Comparison of ENCODE assay signal across 22 cellular contexts in the genomic region with DNA sequence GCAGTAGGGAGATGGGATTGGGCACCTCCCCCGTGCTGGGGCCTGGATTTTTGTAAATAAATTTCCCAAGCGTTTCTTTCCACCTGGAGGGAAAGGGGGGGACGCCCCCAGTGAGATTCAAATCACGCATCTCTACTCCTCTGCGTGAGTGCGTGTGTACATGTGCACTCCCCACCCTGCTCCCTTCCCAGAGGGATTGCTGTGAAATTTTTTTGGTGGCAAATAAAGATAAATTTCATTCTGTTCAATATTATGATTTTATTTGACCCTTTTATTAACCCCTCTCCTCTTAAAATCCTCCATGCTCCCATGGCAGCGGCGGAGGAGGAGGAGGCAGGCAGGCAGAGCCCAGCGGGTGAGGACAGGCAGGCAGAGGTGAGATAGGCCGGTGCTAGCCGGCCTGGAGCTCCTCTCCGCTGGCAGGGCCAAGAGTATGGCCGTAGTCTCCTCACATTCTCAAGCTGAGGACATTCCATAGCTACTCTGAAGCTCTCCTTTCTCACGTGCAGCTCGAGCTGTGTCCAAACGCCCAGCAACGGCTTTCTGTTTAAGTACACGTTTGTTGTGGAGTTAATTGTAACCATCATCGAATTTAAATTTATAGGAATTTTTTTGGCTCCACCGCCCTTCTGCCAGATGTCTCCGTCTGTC. TPM values are rescaled to one million over a fixed set of nuclear protein-coding genes. Genes with fewer than 3 reads are reported as not detected.
A peak's percentile ranks its signal among the peaks of the same experiment; 100 is the strongest.
DNase-seq lines count a peak whose midpoint lies in the region; TF ChIP-seq lines count a peak whose summit lies in the region.
"Had no signal": no experiment of that assay in that cellular context is flagged by ENCODE, and none has a peak within 500 bp of the region (broad histone marks: within the 10 kb centered on the region; RNA-seq: fewer than 3 reads in every experiment).

No MANE protein-coding gene starts in this region.

- H3K4me1 Mint-ChIP-seq in IgD-negative memory B cell = peaks cover 5 to 12% (median 10%) of the 10 kb centered on the region in 3 donors

- H3K27me3 Mint-ChIP-seq in IgD-negative memory B cell = peaks cover 77% of the 10 kb centered on the region

- DNase-seq in NCI-H2171 treated with DMSO at 0.1 percent for 48 hours (lab: John Stamatoyannopoulos, UW) (peak; percentile 23), NCI-H2171 (lab: John Stamatoyannopoulos, UW) (no peak), hepatocyte (ENCODE audit: low spot score) (no peak), DMS114 treated with DMSO at 0.1 percent for 48 hours (lab: John Stamatoyannopoulos, UW; ENCODE audit: unreplicated experiment) (no peak), NCI-H2227 (lab: John Stamatoyannopoulos, UW; ENCODE audit: unreplicated experiment) (no peak), HEK293T (ENCODE audit: extremely low spot score) (no peak)
- DNase-seq: activated CD4-positive, alpha-beta T cell treated with anti-CD3 and anti-CD28 coated beads, Interleukin-2, amount 10 ng/mL, durations not matched to agents 7 days and 5 days; activated naive CD4-positive, alpha-beta T cell treated with anti-CD3 and anti-CD28 coated beads, Interleukin-2, amount 50 U/mL, for 16 hours; CD8-positive, alpha-beta T cell; foreskin keratinocyte; IMR-90; mucosa of descending colon; NCI-H526 treated with DMSO at 0.1 percent for 48 hours; OCI-M1; SJCRH30; thyroid gland had no signal

- no peak overlapping the region for H3K4me3 ChIP-seq in hepatocyte
- H3K4me3 ChIP-seq in skeletal muscle tissue (ENCODE audit: low read length in 3 of 3) = no peak overlapping the region
- H3K4me3 ChIP-seq: mucosa of descending colon, pancreas, SJCRH30, thyroid gland had no signal

- H3K27ac ChIP-seq in hepatocyte (peak overlapping the region; percentile 95), skeletal muscle tissue (ENCODE audit: low read depth, low read length) (peak overlapping the region; percentile 44)
- H3K27ac ChIP-seq: foreskin keratinocyte, pancreas, SJCRH30, thyroid gland had no signal

- H3K27me3 ChIP-seq in hepatocyte (peaks cover 90% of the 10 kb centered on the region), skeletal muscle tissue (ENCODE audit: control insufficient read depth in 3 of 3, insufficient read depth in 3 of 3, low read length in 3 of 3) (peaks cover 52 to 91% (median 53%) of the 10 kb centered on the region in 3 donors)
- H3K27me3 ChIP-seq: foreskin keratinocyte had no signal

- no peaks in the 10 kb centered on the region for H3K9me3 ChIP-seq in hepatocyte (ENCODE audit: low read depth)
- no peaks in the 10 kb centered on the region for H3K9me3 ChIP-seq in skeletal muscle tissue (ENCODE audit: control insufficient read depth in 3 of 3, low read length in 3 of 3)
- H3K9me3 ChIP-seq: pancreas, SJCRH30, thyroid gland had no signal

- H3K9ac ChIP-seq in skeletal muscle tissue (ENCODE audit: low read depth in 1 of 3, low read length in 3 of 3) = no peak overlapping the region

- no peaks in the 10 kb centered on the region for H4K20me1 ChIP-seq in hepatocyte (ENCODE audit: insufficient read depth, poor library complexity, severe bottlenecking)

- CTCF ChIA-PET in HEK293T (lab: Yijun Ruan, JAX) = interaction anchor here (0.8 to 1.4 kb wide), 8 partner anchors 9 to 403 kb away, joined by 3 to 8 read pairs (median 4); a partner anchor contains a TSS

- peak overlapping the region; percentile 50 for H3K4me2 ChIP-seq in hepatocyte

- H3K9me2 ChIP-seq in hepatocyte (replicated peaks; ENCODE audit: insufficient read depth) = no peaks in the 10 kb centered on the region

- peaks cover 37% of the 10 kb centered on the region for H3K4me1 ChIP-seq in hepatocyte (ENCODE audit: insufficient read depth)
- peaks cover 21 to 33% (median 22%) of the 10 kb centered on the region in 3 donors for H3K4me1 ChIP-seq in skeletal muscle tissue (ENCODE audit: control insufficient read depth in 3 of 3, insufficient read depth in 3 of 3, low read length in 3 of 3)

- peak overlapping the region in 2 of 3 donors; percentile 43 to 93 for H3K27ac Mint-ChIP-seq in IgD-negative memory B cell
- H3K27ac Mint-ChIP-seq: CD8-positive, alpha-beta T cell had no signal

- no peaks in the 10 kb centered on the region for H3K36me3 ChIP-seq in hepatocyte (replicated peaks; ENCODE audit: insufficient read depth, low read depth)
- no peaks in the 10 kb centered on the region for H3K36me3 ChIP-seq in skeletal muscle tissue (ENCODE audit: control insufficient read depth in 3 of 3, insufficient read depth in 3 of 3, low read length in 3 of 3)
- H3K36me3 ChIP-seq: pancreas, SJCRH30, thyroid gland had no signal

- WGBS in hepatocyte (ENCODE audit: low lambda C conversion rate, missing lambda C conversion rate) = 14% methylated on average over 21 of the region's 21 CpGs

- TF ChIP-seq CTCF in hepatocyte (IDR thresholded peaks at IDR 0.05; ENCODE audit: poor library complexity) = no peak

- POLR2A ChIA-PET in HEK293T (lab: Yijun Ruan, JAX) = interaction anchor here (0.7 to 1.9 kb wide), 10 partner anchors 9 to 304 kb away, joined by 3 to 9 read pairs (median 4); a partner anchor contains a TSS

- peaks cover 1% of the 10 kb centered on the region for H3K36me3 Mint-ChIP-seq in IgD-negative memory B cell
- H3K36me3 Mint-ChIP-seq: CD8-positive, alpha-beta T cell had no signal

- H3K79me2 ChIP-seq in hepatocyte = no peaks in the 10 kb centered on the region

- peak overlapping the region in 2 of 4 donors; percentile 51 to 69 for H3K4me3 Mint-ChIP-seq in IgD-negative memory B cell

- H2AFZ ChIP-seq in hepatocyte = no peak overlapping the region

- H3K9me3 Mint-ChIP-seq in IgD-negative memory B cell = peaks cover 2 to 5% (median 3%) of the 10 kb centered on the region in 3 donors
- H3K9me3 Mint-ChIP-seq: activated CD4-positive, alpha-beta T cell treated with anti-CD3 and anti-CD28 coated beads, Interleukin-2, amount 10 ng/mL, durations not matched to agents 7 days and 5 days had no signal

TF ChIP-seq in HEK293T, 16 proteins besides CTCF, POLR2A, EP300 and RAD21:
- TF ChIP-seq FOXK2 (IDR thresholded peaks at IDR 0.05) (no peak), ZNF384 (IDR thresholded peaks at IDR 0.05) (no peak)

RNA-seq across cellular contexts. Expression of a gene that starts 1.5 kb away (rescaled TPM):
- not detected for polyA plus RNA-seq in IgD-negative memory B cell
- total RNA-seq in hepatocyte = 0.32 and 0.90 TPM in 2 replicates
- 0.82 TPM in 1 of 2 replicates, not detected in the other for polyA plus RNA-seq in hepatocyte
- 2.1 TPM for total RNA-seq in skeletal muscle tissue
- total RNA-seq: activated CD4-positive, alpha-beta T cell treated with anti-CD3 and anti-CD28 coated beads, Interleukin-2, amount 10 ng/mL, durations not matched to agents 7 days and 5 days; CD8-positive, alpha-beta T cell; endothelial cell of umbilical vein; IMR-90; left lobe of liver; mucosa of descending colon; pancreas; thyroid gland had no signal
- polyA plus RNA-seq: endothelial cell of umbilical vein, IMR-90, pancreas, small intestine had no signal

RNA-seq across cellular contexts. Expression of a gene that starts 3.4 kb away (rescaled TPM):
- not detected for polyA plus RNA-seq in IgD-negative memory B cell
- total RNA-seq in hepatocyte = 0.63 and 1.5 TPM in 2 replicates
- polyA plus RNA-seq in hepatocyte = 1.3 and 1.4 TPM in 2 replicates
- total RNA-seq in skeletal muscle tissue = 0.52 TPM
- total RNA-seq: activated CD4-positive, alpha-beta T cell treated with anti-CD3 and anti-CD28 coated beads, Interleukin-2, amount 10 ng/mL, durations not matched to agents 7 days and 5 days; CD8-positive, alpha-beta T cell; endothelial cell of umbilical vein; IMR-90; left lobe of liver; mucosa of descending colon; pancreas; thyroid gland had no signal
- polyA plus RNA-seq: endothelial cell of umbilical vein, IMR-90, pancreas had no signal

RNA-seq across cellular contexts. Expression of a gene that starts 8.6 kb away (rescaled TPM):
- polyA plus RNA-seq in IgD-negative memory B cell = not detected
- total RNA-seq in hepatocyte = 0.23 and 0.60 TPM in 2 replicates
- polyA plus RNA-seq in hepatocyte = 1.6 and 1.7 TPM in 2 replicates
- total RNA-seq in skeletal muscle tissue = 3.7 TPM
- total RNA-seq: activated CD4-positive, alpha-beta T cell treated with anti-CD3 and anti-CD28 coated beads, Interleukin-2, amount 10 ng/mL, durations not matched to agents 7 days and 5 days; CD8-positive, alpha-beta T cell; endothelial cell of umbilical vein; IMR-90; mucosa of descending colon; thyroid gland had no signal
- polyA plus RNA-seq: small intestine had no signal

RNA-seq across cellular contexts. Expression of a gene that starts 21.6 kb away (rescaled TPM):
- not detected for polyA plus RNA-seq in IgD-negative memory B cell
- total RNA-seq in hepatocyte = not detected in 2 replicates
- not detected in 2 replicates for polyA plus RNA-seq in hepatocyte
- not detected for total RNA-seq in skeletal muscle tissue
- total RNA-seq: activated CD4-positive, alpha-beta T cell treated with anti-CD3 and anti-CD28 coated beads, Interleukin-2, amount 10 ng/mL, durations not matched to agents 7 days and 5 days; CD8-positive, alpha-beta T cell; endothelial cell of umbilical vein; IMR-90; left lobe of liver; mucosa of descending colon; pancreas; SJCRH30; thyroid gland had no signal
- polyA plus RNA-seq: endothelial cell of umbilical vein, IMR-90, pancreas, small intestine had no signal

RNA-seq across cellular contexts. Expression of a gene that starts 23.7 kb away (rescaled TPM):
- polyA plus RNA-seq in IgD-negative memory B cell (not detected), hepatocyte (2.7 and 4.1 TPM in 2 replicates)
- total RNA-seq in hepatocyte (0.10 and 0.60 TPM in 2 replicates), skeletal muscle tissue (4.2 TPM)
- total RNA-seq: activated CD4-positive, alpha-beta T cell treated with anti-CD3 and anti-CD28 coated beads, Interleukin-2, amount 10 ng/mL, durations not matched to agents 7 days and 5 days; CD8-positive, alpha-beta T cell; IMR-90; left lobe of liver; mucosa of descending colon had no signal
- polyA plus RNA-seq: small intestine had no signal
